9 cellular contexts compared by ENCODE assay signal in genomic region chr7:141460781-141461715, GRCh38.
A peak's percentile ranks its signal among the peaks of the same experiment; 100 is the strongest.
DNase-seq lines count a peak whose midpoint lies in the region; TF ChIP-seq lines count a peak whose summit lies in the region.
"Had no signal": no experiment of that assay in that cellular context is flagged by ENCODE, and none has a peak within 500 bp of the region (broad histone marks: within the 10 kb centered on the region; RNA-seq: fewer than 3 reads in every experiment).

No MANE protein-coding gene starts in this region.

- no peaks in the 10 kb centered on the region for H3K27me3 ChIP-seq in endodermal cell (ENCODE audit: control insufficient read depth, insufficient read depth, low read length, poor library complexity, severe bottlenecking)

- no peaks in the 10 kb centered on the region for H3K36me3 ChIP-seq in endodermal cell (ENCODE audit: control insufficient read depth, insufficient read depth, low read length)

- no peaks in the 10 kb centered on the region for H3K4me1 ChIP-seq in endodermal cell (ENCODE audit: control insufficient read depth, insufficient read depth, low read length)

- H3K9ac ChIP-seq in endodermal cell (ENCODE audit: extremely low read depth, low read length, poor library complexity, severe bottlenecking): no peak overlapping the region

- no peaks in the 10 kb centered on the region for H3K4me1 Mint-ChIP-seq in endodermal cell
- peaks cover 23% of the 10 kb centered on the region for H3K4me1 Mint-ChIP-seq in mesothelial cell of epicardium

- H3K9me3 Mint-ChIP-seq in endodermal cell (no peaks in the 10 kb centered on the region), mesothelial cell of epicardium (no peaks in the 10 kb centered on the region)

- H3K27ac ChIP-seq in endodermal cell (ENCODE audit: low read depth, low read length): peak overlapping the region; percentile 91

- no peak overlapping the region for H3K4me3 Mint-ChIP-seq in endodermal cell
- no peak overlapping the region for H3K4me3 Mint-ChIP-seq in mesothelial cell of epicardium
- H3K4me3 Mint-ChIP-seq: T-helper 17 cell had no signal

- DNase-seq in DMS153 treated with DMSO at 0.1 percent for 48 hours (lab: John Stamatoyannopoulos, UW; ENCODE audit: unreplicated experiment): peak; percentile 40
- peak; percentile 28 to 49 for DNase-seq in NCI-H526 (lab: John Stamatoyannopoulos, UW)
- DNase-seq in endodermal cell: no peak
- DNase-seq in mesothelial cell of epicardium (ENCODE audit: low spot score in 2 of 2, unreplicated experiment in 2 of 2): no peak
- no peak for DNase-seq in DMS53 (lab: John Stamatoyannopoulos, UW)
- no peak for DNase-seq in GOT3 (lab: John Stamatoyannopoulos, UW)
- no peak for DNase-seq in activated gamma-delta T cell (lab: John Stamatoyannopoulos, UW)
- DNase-seq in HuH-7.5 (ENCODE audit: low spot score): no peak
- DNase-seq: T-helper 17 cell had no signal

- H3K9me3 ChIP-seq in endodermal cell (ENCODE audit: control insufficient read depth, low read length): no peaks in the 10 kb centered on the region

- H3K4me3 ChIP-seq in endodermal cell (ENCODE audit: low read length): no peak overlapping the region

- 87 to 91% methylated on average over 12 to 16 of the region's 16 CpGs for WGBS in endodermal cell (ENCODE audit: insufficient coverage in 1 of 2, insufficient read length in 1 of 2), 2 experiments

- H3K27me3 Mint-ChIP-seq in endodermal cell (ENCODE audit: insufficient read depth) (no peaks in the 10 kb centered on the region), mesothelial cell of epicardium (ENCODE audit: low read depth) (peaks cover 21% of the 10 kb centered on the region)

- no peaks in the 10 kb centered on the region for H3K36me3 Mint-ChIP-seq in endodermal cell (ENCODE audit: low read depth)
- no peaks in the 10 kb centered on the region for H3K36me3 Mint-ChIP-seq in mesothelial cell of epicardium

- H3K27ac Mint-ChIP-seq in endodermal cell (no peak overlapping the region), mesothelial cell of epicardium (peak overlapping the region; percentile 64)
- H3K27ac Mint-ChIP-seq: T-helper 17 cell had no signal

- TF ChIP-seq CTCF in endodermal cell (conservative IDR thresholded peaks at IDR 0.05) (no peak), mesothelial cell of epicardium (IDR thresholded peaks at IDR 0.05; ENCODE audit: unreplicated experiment) (no peak)

Comparison
In these comparisons a context has a peak if more than half of its experiments do, and no peak if none do; other contexts are left out.
1. DNase-seq: peak in DMS153 treated with DMSO at 0.1 percent for 48 hours (single experiment) and NCI-H526 (2 of 2); none in endodermal cell (single experiment), mesothelial cell of epicardium (0 of 2), DMS53 (single experiment), GOT3 (single experiment), activated gamma-delta T cell (single experiment) and HuH-7.5 (single experiment).